ENCODE assay signal across 16 cellular contexts in the genomic region with DNA sequence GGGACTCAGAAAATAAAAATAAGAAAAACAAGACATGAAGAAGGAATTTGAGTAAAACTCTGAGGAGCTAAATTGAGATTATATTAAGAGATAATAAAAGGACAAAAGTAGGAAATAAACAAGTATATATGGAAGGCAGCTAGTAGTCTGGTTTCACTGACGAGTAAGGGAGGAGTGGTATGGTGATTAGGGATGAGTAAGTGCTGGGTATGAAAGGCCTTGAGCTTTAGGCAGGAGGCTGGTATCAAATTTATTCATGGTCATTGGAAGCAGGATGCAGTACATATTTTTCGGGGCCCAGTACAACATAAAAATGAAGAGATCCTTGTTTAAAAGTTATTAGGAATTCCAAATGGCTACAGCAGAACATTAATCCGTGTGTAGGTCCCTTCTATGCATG.
DNase-seq lines count a peak whose midpoint lies in the region; ATAC-seq, FAIRE-seq and TF ChIP-seq lines count a peak whose summit lies in the region.
"Had no signal": no experiment of that assay in that cellular context is flagged by ENCODE, and none has a peak within 500 bp of the region (broad histone marks: within the 10 kb centered on the region; RNA-seq: fewer than 3 reads in every experiment).

No MANE protein-coding gene starts in this region.

- H3K9me3 ChIP-seq in ascending aorta, result no peaks in the 10 kb centered on the region
- H3K9me3 ChIP-seq: BLaER1, HAP-1 had no signal

- H3K4me3 ChIP-seq in bronchial epithelial cell (ENCODE audit: low read depth, low read length) (no peak overlapping the region), ascending aorta (no peak overlapping the region)
- H3K4me3 ChIP-seq: BLaER1, GM12878, HAP-1 had no signal

- no peaks in the 10 kb centered on the region for H3K4me1 ChIP-seq in foreskin keratinocyte
- H3K4me1 ChIP-seq in ascending aorta, result no peaks in the 10 kb centered on the region
- H3K4me1 ChIP-seq: BLaER1, HAP-1 had no signal

- intact Hi-C loops in ascending aorta (cut with DNase I), result no loop called here

- H3K27ac ChIP-seq in foreskin keratinocyte (no peak overlapping the region), ascending aorta (no peak overlapping the region)
- H3K27ac ChIP-seq: BLaER1, HL-60 had no signal

- DNase-seq in Daoy (ENCODE audit: low read depth) (peak; percentile 4), HPDE6-E6E7 (ENCODE audit: extremely low spot score) (peak; percentile 21), bronchial epithelial cell (ENCODE audit: low read depth) (peak; percentile 76), foreskin keratinocyte (peak; percentile 27 to 53), SIG-M5 treated with dmso at 0.1 percent for 504 hours (lab: John Stamatoyannopoulos, UW; ENCODE audit: unreplicated experiment) (no peak), ascending aorta (ENCODE audit: low spot score in 2 of 2) (no peak), KBM-7 (no peak)
- DNase-seq: 8988T; CD4-positive, alpha-beta memory T cell; DMS153; DMS79 had no signal

- ATAC-seq in foreskin keratinocyte (no peak), GM21825 (IDR thresholded peaks at IDR 0.05; ENCODE audit: unreplicated experiment) (no peak)
- ATAC-seq: GM12878 had no signal

- no peaks in the 10 kb centered on the region for H3K36me3 ChIP-seq in bronchial epithelial cell (ENCODE audit: control insufficient read depth, insufficient read depth, low read length)
- no peaks in the 10 kb centered on the region for H3K36me3 ChIP-seq in ascending aorta
- H3K36me3 ChIP-seq: BLaER1, HAP-1 had no signal

- FAIRE-seq in bronchial epithelial cell (lab: Jason Lieb, UNC), result no peak
- FAIRE-seq: GM12878 had no signal

- in situ Hi-C loops in KBM-7 (cut with MboI; ENCODE audit: low pct_unique_long_range_greater_than_20kb, low sequenced_read_pairs), result no loop called here

- H3K27me3 ChIP-seq in bronchial epithelial cell (ENCODE audit: control insufficient read depth, insufficient read depth, low read length), result no peaks in the 10 kb centered on the region
- no peaks in the 10 kb centered on the region for H3K27me3 ChIP-seq in foreskin keratinocyte
- H3K27me3 ChIP-seq in ascending aorta, result no peaks in the 10 kb centered on the region
- H3K27me3 ChIP-seq: BLaER1 had no signal

- TF ChIP-seq CTCF in bronchial epithelial cell (IDR thresholded peaks at IDR 0.05; ENCODE audit: insufficient read depth, low read length, severe bottlenecking) (no peak), foreskin keratinocyte (conservative IDR thresholded peaks at IDR 0.05) (no peak), ascending aorta (IDR thresholded peaks at IDR 0.05) (no peak)

Comparison
In these comparisons a context has a peak if more than half of its experiments do, and no peak if none do; other contexts are left out.
1. DNase-seq: peak in Daoy (single experiment), HPDE6-E6E7 (single experiment), bronchial epithelial cell (single experiment) and foreskin keratinocyte (2 of 2); none in SIG-M5 treated with dmso at 0.1 percent for 504 hours (single experiment), ascending aorta (0 of 2) and KBM-7 (single experiment).